ENCODE assay signal across 21 cellular contexts in the genomic region with DNA sequence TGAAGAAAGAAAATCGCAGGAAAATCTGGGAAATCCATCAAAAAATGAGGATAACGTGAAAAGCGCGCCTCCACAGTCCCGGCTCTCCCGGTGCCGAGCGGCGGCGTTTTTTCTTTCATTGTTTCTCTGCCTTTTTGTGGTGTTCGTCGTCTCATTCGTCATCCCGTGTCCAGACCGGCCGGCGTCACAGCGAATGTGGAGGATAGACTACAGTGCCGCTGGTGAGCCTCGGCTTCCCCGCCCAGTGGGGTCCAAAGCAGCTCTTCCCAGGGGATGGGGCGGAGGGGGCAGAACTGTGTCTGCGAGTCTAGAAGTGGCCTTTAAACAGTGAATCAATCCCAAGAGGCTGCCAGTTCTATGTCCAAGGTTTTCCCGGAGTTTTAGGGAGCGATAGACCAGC. TPM values are rescaled to one million over a fixed set of nuclear protein-coding genes. Genes with fewer than 3 reads are reported as not detected.
"Had no signal": no experiment of that assay in that cellular context is flagged by ENCODE, and none has a peak within 500 bp of the region (broad histone marks: within the 10 kb centered on the region; RNA-seq: fewer than 3 reads in every experiment).

No MANE protein-coding gene starts in this region.

- H3K4me3 ChIP-seq: coronary artery, hepatocyte, left ventricle myocardium inferior, lung, psoas muscle, stomach, thoracic aorta, transverse colon had no signal

- H3K27ac Mint-ChIP-seq: nephron progenitor cell had no signal

- ATAC-seq: left cardiac atrium, psoas muscle, sciatic nerve had no signal

- H3K9me3 ChIP-seq: left ventricle myocardium inferior, psoas muscle, stomach, thoracic aorta, transverse colon had no signal

- H3K27ac ChIP-seq: coronary artery, hepatocyte, psoas muscle, thoracic aorta had no signal

- H3K4me1 ChIP-seq: psoas muscle had no signal

- H3K27me3 Mint-ChIP-seq: naive B cell had no signal

- H2AFZ ChIP-seq: hepatocyte had no signal

- H3K4me3 Mint-ChIP-seq: nephron progenitor cell had no signal

- H3K4me2 ChIP-seq: hepatocyte had no signal

- DNase-seq: effector CD8-positive, alpha-beta T cell; foreskin melanocyte; head of caudate nucleus; kidney; left cardiac atrium; left ventricle myocardium inferior; mesenchymal stem cell; naive B cell; nephron progenitor cell; psoas muscle; retina; stimulated activated CD4-positive, alpha-beta T cell treated with anti-CD3 and anti-CD28 coated beads, Interleukin-2, amount 100 ng/mL, for 24 hours; stomach; substantia nigra had no signal

- H3K27me3 ChIP-seq: hepatocyte, stomach, transverse colon had no signal

- H3K9me3 Mint-ChIP-seq: naive B cell, nephron progenitor cell had no signal

RNA-seq across cellular contexts. Expression of a gene that starts 25.9 kb away (rescaled TPM):
- total RNA-seq: dermis microvascular lymphatic vessel endothelial cell, hepatocyte, thoracic aorta had no signal

RNA-seq across cellular contexts. Expression of a gene that starts 28.5 kb away (rescaled TPM):
- total RNA-seq: hepatocyte, kidney had no signal
